Comparison of ENCODE assay signal across 10 cellular contexts in genomic region chr19:29596885-29597525, GRCh38. TPM values are rescaled to one million over a fixed set of nuclear protein-coding genes. Genes with fewer than 3 reads are reported as not detected.
DNase-seq lines count a peak whose midpoint lies in the region; ATAC-seq and TF ChIP-seq lines count a peak whose summit lies in the region.
"Had no signal": no experiment of that assay in that cellular context is flagged by ENCODE, and none has a peak within 500 bp of the region (broad histone marks: within the 10 kb centered on the region; RNA-seq: fewer than 3 reads in every experiment).

No MANE protein-coding gene starts in this region.

- H3K4me1 Mint-ChIP-seq in CD4-positive, alpha-beta memory T cell = no peaks in the 10 kb centered on the region
- no peaks in the 10 kb centered on the region for H3K4me1 Mint-ChIP-seq in stimulated activated memory B cell treated with anti-CD40 and anti-IgM and Interleukin-4, amounts not matched to agents 10 μg/mL and 1 μg/mL and 100 μg/mL, for 72 hours
- H3K4me1 Mint-ChIP-seq in natural killer cell = no peaks in the 10 kb centered on the region

- CTCF ChIA-PET in CD4-positive, alpha-beta memory T cell (lab: Charles Lee; ENCODE audit: partially characterized antibody) = no interaction called here

- WGBS in sigmoid colon, 2 donors = 27 to 36% methylated on average over 9 of the region's 9 CpGs

- no peak overlapping the region for H3K4me3 Mint-ChIP-seq in CD4-positive, alpha-beta memory T cell
- H3K4me3 Mint-ChIP-seq in stimulated activated memory B cell treated with anti-CD40 and anti-IgM and Interleukin-4, amounts not matched to agents 10 μg/mL and 1 μg/mL and 100 μg/mL, for 72 hours = no peak overlapping the region
- no peak overlapping the region for H3K4me3 Mint-ChIP-seq in natural killer cell

- H3K9me3 Mint-ChIP-seq in CD4-positive, alpha-beta memory T cell = peaks cover 0 to 2% (median 0%) of the 10 kb centered on the region in 8 donors
- H3K9me3 Mint-ChIP-seq in stimulated activated memory B cell treated with anti-CD40 and anti-IgM and Interleukin-4, amounts not matched to agents 10 μg/mL and 1 μg/mL and 100 μg/mL, for 72 hours = no peaks in the 10 kb centered on the region
- H3K9me3 Mint-ChIP-seq in natural killer cell = no peaks in the 10 kb centered on the region

- POLR2A ChIA-PET in CD4-positive, alpha-beta memory T cell (lab: Charles Lee; ENCODE audit: partially characterized antibody) = interaction anchor here (1.2 kb wide), 1 partner anchor 9 kb away, joined by 4 read pairs; the partner anchor contains the start of gene POP4

- H3K4me3 ChIP-seq in LNCaP clone FGC (ENCODE audit: low read depth, low read length) (no peak overlapping the region), SJCRH30 (no peak overlapping the region), sigmoid colon (no peak overlapping the region)
- no peak overlapping the region for H3K4me3 ChIP-seq in CD4-positive, alpha-beta memory T cell (ENCODE audit: low read length in 2 of 2)

- H3K9me3 ChIP-seq in SJCRH30 (replicated peaks) = no peaks in the 10 kb centered on the region
- no peaks in the 10 kb centered on the region for H3K9me3 ChIP-seq in sigmoid colon
- H3K9me3 ChIP-seq in CD4-positive, alpha-beta memory T cell (ENCODE audit: control insufficient read depth in 1 of 2, low read length in 2 of 2) = no peaks in the 10 kb centered on the region

- no peak for ATAC-seq in stimulated activated memory B cell treated with anti-CD40 and anti-IgM and Interleukin-4, amounts not matched to agents 10 μg/mL and 1 μg/mL and 100 μg/mL, for 72 hours
- no peak for ATAC-seq in natural killer cell

- peaks cover 16 to 22% of the 10 kb centered on the region in 2 donors for H3K27me3 Mint-ChIP-seq in CD4-positive, alpha-beta memory T cell
- peaks cover 55% of the 10 kb centered on the region for H3K27me3 Mint-ChIP-seq in stimulated activated memory B cell treated with anti-CD40 and anti-IgM and Interleukin-4, amounts not matched to agents 10 μg/mL and 1 μg/mL and 100 μg/mL, for 72 hours
- H3K27me3 Mint-ChIP-seq in natural killer cell (ENCODE audit: low read depth in 2 of 2) = peaks cover 22 to 24% of the 10 kb centered on the region in 2 donors

- H3K27me3 ChIP-seq in SJCRH30 (peaks cover 24% of the 10 kb centered on the region), sigmoid colon (peaks cover 3 to 44% (median 8%) of the 10 kb centered on the region in 3 donors)
- no peaks in the 10 kb centered on the region for H3K27me3 ChIP-seq in CD4-positive, alpha-beta memory T cell (ENCODE audit: insufficient read depth, low read length)

- H3K36me3 ChIP-seq in SJCRH30 = no peaks in the 10 kb centered on the region
- H3K36me3 ChIP-seq in sigmoid colon = no peaks in the 10 kb centered on the region
- no peaks in the 10 kb centered on the region for H3K36me3 ChIP-seq in CD4-positive, alpha-beta memory T cell (ENCODE audit: insufficient read depth, low read length)

- intact Hi-C loops in sigmoid colon (cut with DNase I) = no loop called here
- intact Hi-C loops in CD4-positive, alpha-beta memory T cell (cut with micrococcal nuclease) = no loop called here
- intact Hi-C loops in natural killer cell (cut with micrococcal nuclease) = no loop called here

- H3K27ac Mint-ChIP-seq in CD4-positive, alpha-beta memory T cell = no peak overlapping the region
- no peak overlapping the region for H3K27ac Mint-ChIP-seq in stimulated activated memory B cell treated with anti-CD40 and anti-IgM and Interleukin-4, amounts not matched to agents 10 μg/mL and 1 μg/mL and 100 μg/mL, for 72 hours
- no peak overlapping the region for H3K27ac Mint-ChIP-seq in natural killer cell

- TF ChIP-seq EP300 in sigmoid colon (IDR thresholded peaks at IDR 0.05) = no peak

- H3K4me1 ChIP-seq in SJCRH30 (peaks cover 10% of the 10 kb centered on the region), sigmoid colon (no peaks in the 10 kb centered on the region)
- H3K4me1 ChIP-seq in CD4-positive, alpha-beta memory T cell (ENCODE audit: insufficient read depth, low read length) = no peaks in the 10 kb centered on the region

- no peaks in the 10 kb centered on the region for H3K36me3 Mint-ChIP-seq in CD4-positive, alpha-beta memory T cell
- no peaks in the 10 kb centered on the region for H3K36me3 Mint-ChIP-seq in stimulated activated memory B cell treated with anti-CD40 and anti-IgM and Interleukin-4, amounts not matched to agents 10 μg/mL and 1 μg/mL and 100 μg/mL, for 72 hours
- H3K36me3 Mint-ChIP-seq in natural killer cell = no peaks in the 10 kb centered on the region

- no peak overlapping the region for H3K27ac ChIP-seq in SJCRH30
- H3K27ac ChIP-seq in sigmoid colon = no peak overlapping the region
- H3K27ac ChIP-seq in CD4-positive, alpha-beta memory T cell (ENCODE audit: low read depth, low read length) = no peak overlapping the region
- H3K27ac ChIP-seq: KMS-11 had no signal

- no peak for TF ChIP-seq POLR2A in sigmoid colon (IDR thresholded peaks at IDR 0.05)

- DNase-seq in DMS53 (lab: John Stamatoyannopoulos, UW) (peak; percentile 71), LNCaP clone FGC (ENCODE audit: low read depth) (peak; percentile 3), SJCRH30 (peak; percentile 36 to 75), kidney tubule cell (ENCODE audit: low spot score) (peak; percentile 45), sigmoid colon (no peak), natural killer cell (no peak)
- no peak for DNase-seq in CD4-positive, alpha-beta memory T cell
- DNase-seq: stimulated activated CD4-positive, alpha-beta T cell treated with anti-CD3 and anti-CD28 coated beads, Interleukin-12 subunit alpha, Interleukin-12 subunit beta, amount 100 ng/mL, for 4 hours had no signal

- TF ChIP-seq CTCF in LNCaP clone FGC (IDR thresholded peaks at IDR 0.05; ENCODE audit: control insufficient read depth, extremely low read depth, insufficient read depth) (peak; percentile 72), sigmoid colon (IDR thresholded peaks at IDR 0.05) (no peak), natural killer cell (IDR thresholded peaks at IDR 0.05) (no peak)

RNA-seq across cellular contexts. Expression of gene POP4, which starts 9.1 kb away (rescaled TPM):
- total RNA-seq in SJCRH30 (2014; rRNA removed; shearing (Covaris generic)) = 81.1 and 81.9 TPM in 2 replicates
- total RNA-seq in sigmoid colon (10 to 100 TPM; 33.5 to 58.5 (median 52.1) TPM), natural killer cell (10 to 100 TPM; 46.4 to 60.1 (median 46.4) TPM)
- 100 to 1,000 TPM in 1 of 3 donors, 10 to 100 TPM in 2; 68.5 to 103 (median 92.1) TPM for polyA plus RNA-seq in sigmoid colon
- 10 to 100 TPM; 54.1 to 58.4 TPM for total RNA-seq in CD4-positive, alpha-beta memory T cell
- 100 to 1,000 TPM; 141 to 189 TPM for polyA plus RNA-seq in CD4-positive, alpha-beta memory T cell

Comparison
In these comparisons a context has a peak if more than half of its experiments do, and no peak if none do; other contexts are left out.
1. DNase-seq: peak in DMS53 (single experiment), LNCaP clone FGC (single experiment), SJCRH30 (2 of 2) and kidney tubule cell (single experiment); none in sigmoid colon (single experiment), CD4-positive, alpha-beta memory T cell (0 of 5) and natural killer cell (single experiment).